2 cellular contexts compared by ENCODE assay signal in genomic region chr21:28268685-28269084, GRCh38.
TF ChIP-seq lines count a peak whose summit lies in the region.

No MANE protein-coding gene starts in this region.

TF ChIP-seq in SK-N-SH, 30 proteins besides CTCF, POLR2A, EP300 and RAD21 (continued from another document):
- TF ChIP-seq USF2 (IDR thresholded peaks at IDR 0.05; ENCODE audit: borderline replicate concordance, low read depth, low read length), result no peak
- no peak for TF ChIP-seq ZBTB33 (IDR thresholded peaks at IDR 0.05; ENCODE audit: borderline replicate concordance, low read depth)
- TF ChIP-seq SIN3A (IDR thresholded peaks at IDR 0.05; ENCODE audit: borderline replicate concordance, low read depth, low read length), result no peak
- no peak for TF ChIP-seq NFIC (IDR thresholded peaks at IDR 0.05; ENCODE audit: borderline replicate concordance)
- no peak for TF ChIP-seq TCF12 (IDR thresholded peaks at IDR 0.05)
- TF ChIP-seq, protein P1, sequence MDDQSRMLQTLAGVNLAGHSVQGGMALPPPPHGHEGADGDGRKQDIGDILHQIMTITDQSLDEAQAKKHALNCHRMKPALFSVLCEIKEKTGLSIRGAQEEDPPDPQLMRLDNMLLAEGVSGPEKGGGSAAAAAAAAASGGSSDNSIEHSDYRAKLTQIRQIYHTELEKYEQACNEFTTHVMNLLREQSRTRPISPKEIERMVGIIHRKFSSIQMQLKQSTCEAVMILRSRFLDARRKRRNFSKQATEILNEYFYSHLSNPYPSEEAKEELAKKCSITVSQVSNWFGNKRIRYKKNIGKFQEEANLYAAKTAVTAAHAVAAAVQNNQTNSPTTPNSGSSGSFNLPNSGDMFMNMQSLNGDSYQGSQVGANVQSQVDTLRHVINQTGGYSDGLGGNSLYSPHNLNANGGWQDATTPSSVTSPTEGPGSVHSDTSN (IDR thresholded peaks at IDR 0.05), result no peak
- TF ChIP-seq TAF1 (IDR thresholded peaks at IDR 0.05; ENCODE audit: borderline replicate concordance, low read depth, low read length), result no peak
- TF ChIP-seq YY1 (IDR thresholded peaks at IDR 0.05; ENCODE audit: low read depth), result no peak
- TF ChIP-seq RFX5 (IDR thresholded peaks at IDR 0.05; ENCODE audit: low read length), result no peak
- TF ChIP-seq CHD2 (IDR thresholded peaks at IDR 0.05; ENCODE audit: low read length, partially characterized antibody), result no peak

TF ChIP-seq in SK-N-SH treated with all-trans-retinoic acid at 6 μM for 48 hours, 23 proteins besides CTCF, POLR2A, EP300 and RAD21 (continued from another document):
- TF ChIP-seq, protein P2, sequence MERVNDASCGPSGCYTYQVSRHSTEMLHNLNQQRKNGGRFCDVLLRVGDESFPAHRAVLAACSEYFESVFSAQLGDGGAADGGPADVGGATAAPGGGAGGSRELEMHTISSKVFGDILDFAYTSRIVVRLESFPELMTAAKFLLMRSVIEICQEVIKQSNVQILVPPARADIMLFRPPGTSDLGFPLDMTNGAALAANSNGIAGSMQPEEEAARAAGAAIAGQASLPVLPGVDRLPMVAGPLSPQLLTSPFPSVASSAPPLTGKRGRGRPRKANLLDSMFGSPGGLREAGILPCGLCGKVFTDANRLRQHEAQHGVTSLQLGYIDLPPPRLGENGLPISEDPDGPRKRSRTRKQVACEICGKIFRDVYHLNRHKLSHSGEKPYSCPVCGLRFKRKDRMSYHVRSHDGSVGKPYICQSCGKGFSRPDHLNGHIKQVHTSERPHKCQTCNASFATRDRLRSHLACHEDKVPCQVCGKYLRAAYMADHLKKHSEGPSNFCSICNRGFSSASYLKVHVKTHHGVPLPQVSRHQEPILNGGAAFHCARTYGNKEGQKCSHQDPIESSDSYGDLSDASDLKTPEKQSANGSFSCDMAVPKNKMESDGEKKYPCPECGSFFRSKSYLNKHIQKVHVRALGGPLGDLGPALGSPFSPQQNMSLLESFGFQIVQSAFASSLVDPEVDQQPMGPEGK (CRISPR knock-in tag; IDR thresholded peaks at IDR 0.05; ENCODE audit: borderline replicate concordance), result no peak
- TF ChIP-seq ZFP3 (CRISPR knock-in tag; IDR thresholded peaks at IDR 0.05) (no peak), ZNF70 (CRISPR knock-in tag; IDR thresholded peaks at IDR 0.05) (no peak)
TF ChIP-seq in SK-N-SH treated with all-trans-retinoic acid at 6 μM for 48 hours: peak in this region for 0.
